In the genomic region with DNA sequence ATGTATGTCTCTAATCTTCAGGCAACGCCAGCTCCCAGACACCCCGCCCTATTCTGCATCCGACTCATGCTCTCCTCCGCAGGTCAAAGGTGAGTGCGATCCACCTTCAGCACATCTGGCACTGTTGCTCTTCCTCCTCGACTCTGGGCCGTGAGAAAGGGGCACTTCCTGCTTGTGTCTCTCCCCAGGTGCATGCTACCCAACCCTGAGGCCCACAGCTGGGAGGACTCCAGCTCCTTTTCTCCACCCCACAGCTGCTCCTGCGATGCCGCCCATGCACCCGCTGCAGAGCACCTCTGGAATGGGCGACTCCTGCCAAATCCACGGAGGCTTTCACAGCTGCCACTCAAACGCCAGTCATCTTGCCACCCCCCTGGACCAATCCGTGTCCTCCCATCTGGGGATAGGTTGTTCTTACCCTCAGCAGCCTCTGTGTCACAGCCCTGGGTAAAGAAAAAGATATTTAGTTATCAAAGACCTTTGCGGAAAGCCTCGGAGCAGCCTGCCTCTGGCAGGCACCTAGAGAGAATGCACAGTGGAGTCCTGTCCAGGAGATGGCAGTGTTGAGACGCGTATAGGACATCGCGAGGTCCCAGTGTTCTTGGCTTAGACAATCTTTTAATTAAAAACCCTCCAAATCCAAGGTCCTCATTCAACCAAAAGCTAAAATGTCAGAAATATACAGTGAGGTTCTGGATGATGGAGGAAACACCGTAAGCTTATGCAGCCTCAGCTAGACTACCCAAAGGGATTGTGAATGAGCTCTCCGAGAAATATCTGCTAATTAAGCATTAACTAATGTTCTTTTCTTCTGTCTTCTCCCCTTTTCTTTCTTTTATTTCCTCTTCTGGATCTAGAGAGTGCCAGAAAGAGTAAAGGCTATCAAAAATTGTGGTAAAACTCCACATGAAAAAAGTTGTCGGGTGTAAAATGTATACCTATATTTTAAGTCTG, we compare ENCODE assay signal across 8 cellular contexts. TPM values are rescaled to one million over a fixed set of nuclear protein-coding genes. Genes with fewer than 3 reads are reported as not detected.
DNase-seq lines count a peak whose midpoint lies in the region; ATAC-seq, FAIRE-seq and TF ChIP-seq lines count a peak whose summit lies in the region.

No MANE protein-coding gene starts in this region.

- H3K27ac ChIP-seq in endothelial cell of umbilical vein (ENCODE audit: insufficient read depth, low read depth, low read length): no peak overlapping the region
- H3K27ac ChIP-seq in naive thymus-derived CD4-positive, alpha-beta T cell (ENCODE audit: low read depth, low read length): no peak overlapping the region

- H4K20me1 ChIP-seq in endothelial cell of umbilical vein (replicated peaks; ENCODE audit: control insufficient read depth, extremely low read depth, insufficient read depth, low read length): no peaks in the 10 kb centered on the region

- dilution Hi-C loops in endothelial cell of umbilical vein (cut with MboI; ENCODE audit: extremely low pct_ligation_motif_present, low sequenced_read_pairs): no loop called here

- H3K4me2 ChIP-seq in endothelial cell of umbilical vein (ENCODE audit: insufficient read depth, low read length): peak overlapping the region; percentile 31

- no peaks in the 10 kb centered on the region for H3K9me3 ChIP-seq in endothelial cell of umbilical vein (replicated peaks; ENCODE audit: control insufficient read depth, insufficient read depth, low read length)
- H3K9me3 ChIP-seq in naive thymus-derived CD4-positive, alpha-beta T cell (ENCODE audit: control insufficient read depth in 2 of 3, low read length in 3 of 3): no peaks in the 10 kb centered on the region

- no peak overlapping the region for H3K4me3 ChIP-seq in endothelial cell of umbilical vein (replicated peaks in 1 of 3; ENCODE audit: insufficient read depth in 1 of 3, low read depth in 1 of 3, low read length in 3 of 3)
- H3K4me3 ChIP-seq in naive thymus-derived CD4-positive, alpha-beta T cell (ENCODE audit: low read length): no peak overlapping the region

- no peaks in the 10 kb centered on the region for H3K9me1 ChIP-seq in endothelial cell of umbilical vein (replicated peaks; ENCODE audit: control insufficient read depth, extremely low read depth, insufficient read depth, low read length)

- TF ChIP-seq CTCF in endothelial cell of umbilical vein (IDR thresholded peaks at IDR 0.05; ENCODE audit: extremely low read depth in 1 of 2, insufficient read depth in 1 of 2, low read depth in 1 of 2, low read length in 2 of 2): peak; percentile 87

- ATAC-seq in GM19467 (IDR thresholded peaks at IDR 0.05; ENCODE audit: unreplicated experiment) (peak; percentile 85), HG03575 (IDR thresholded peaks at IDR 0.05; ENCODE audit: extremely low read depth, insufficient number of reproducible peaks, low FRiP score, unreplicated experiment) (peak; percentile 59)
- peak; percentile 94 for ATAC-seq in naive thymus-derived CD4-positive, alpha-beta T cell

- no peak for TF ChIP-seq POLR2A in endothelial cell of umbilical vein (IDR thresholded peaks at IDR 0.05; ENCODE audit: low read depth, low read length)

- CTCF ChIA-PET in endothelial cell of umbilical vein (lab: Charles Lee): interaction anchor here (0.6 to 6.3 kb wide), 36 partner anchors 7 to 1513 kb away, joined by 3 to 77 read pairs (median 4); no protein-coding TSS in a partner anchor
- CTCF ChIA-PET in naive thymus-derived CD4-positive, alpha-beta T cell (lab: Charles Lee): interaction anchor here (0.5 to 2.7 kb wide), 13 partner anchors 9 to 1715 kb away, joined by 3 to 14 read pairs (median 3); no protein-coding TSS in a partner anchor

- no peak overlapping the region for H3K27ac Mint-ChIP-seq in naive thymus-derived CD4-positive, alpha-beta T cell

- intact Hi-C loops in endothelial cell of umbilical vein (cut with micrococcal nuclease): loop anchor here (1.0 to 10.0 kb wide), 6 partner anchors 97 to 970 kb away; no protein-coding TSS in a partner anchor
- intact Hi-C loops in naive thymus-derived CD4-positive, alpha-beta T cell (cut with micrococcal nuclease): loop anchor here (1.0 to 5.0 kb wide), 8 partner anchors 21 to 1868 kb away; partner anchors contain the start of genes RAB3IP (in 1 of the 2) and YEATS4 (in 1 of the 2)

- peak overlapping the region; percentile 98 for H2AFZ ChIP-seq in endothelial cell of umbilical vein (ENCODE audit: low read depth, low read length)

- H3K4me3 Mint-ChIP-seq in naive thymus-derived CD4-positive, alpha-beta T cell: peak overlapping the region in 1 of 10 donors; percentile 11

- no peaks in the 10 kb centered on the region for H3K9me3 Mint-ChIP-seq in naive thymus-derived CD4-positive, alpha-beta T cell

- peak; percentile 88 for DNase-seq in COLO829 (ENCODE audit: low spot score)
- DNase-seq in NCI-H82 (lab: John Stamatoyannopoulos, UW): peak; percentile 86
- DNase-seq in activated CD8-positive, alpha-beta memory T cell treated with anti-CD3 and anti-CD28 coated beads for 24 hours: peak; percentile 80
- DNase-seq in endothelial cell of umbilical vein (ENCODE audit: low read depth, low spot score): peak; percentile 76
- DNase-seq in naive thymus-derived CD4-positive, alpha-beta T cell: peak; percentile 25 to 64 (median 57)
- DNase-seq in stimulated activated CD8-positive, alpha-beta memory T cell treated with anti-CD3 and anti-CD28 coated beads, Interleukin-7, amount 100 ng/mL, for 4 hours (ENCODE audit: low read depth in 2 of 2): peak; percentile 20 to 31

- H3K27me3 Mint-ChIP-seq in naive thymus-derived CD4-positive, alpha-beta T cell: peaks cover 14 to 35% (median 26%) of the 10 kb centered on the region in 5 donors

- BruUV-seq in endothelial cell of umbilical vein (replicated peaks; lab: Mats Ljungman, UMichigan): no TSS peak

- POLR2A ChIA-PET in endothelial cell of umbilical vein (lab: Charles Lee): interaction anchor here (0.5 kb wide), 1 partner anchor 680 kb away, joined by 3 read pairs; no protein-coding TSS in a partner anchor
- POLR2A ChIA-PET in naive thymus-derived CD4-positive, alpha-beta T cell (lab: Charles Lee): no interaction called here

- no peaks in the 10 kb centered on the region for H3K36me3 ChIP-seq in endothelial cell of umbilical vein (ENCODE audit: control insufficient read depth in 2 of 2, extremely low read depth in 1 of 2, insufficient read depth in 2 of 2, low read length in 2 of 2)
- H3K36me3 ChIP-seq in naive thymus-derived CD4-positive, alpha-beta T cell (ENCODE audit: control insufficient read depth in 2 of 3, insufficient read depth in 3 of 3, low read length in 3 of 3): no peaks in the 10 kb centered on the region

- no peaks in the 10 kb centered on the region for H3K79me2 ChIP-seq in endothelial cell of umbilical vein (ENCODE audit: control insufficient read depth, insufficient read depth, low read length)

- H3K27me3 ChIP-seq in endothelial cell of umbilical vein (ENCODE audit: control insufficient read depth in 2 of 2, insufficient read depth in 2 of 2, low read length in 2 of 2): no peaks in the 10 kb centered on the region
- no peaks in the 10 kb centered on the region for H3K27me3 ChIP-seq in naive thymus-derived CD4-positive, alpha-beta T cell (ENCODE audit: control insufficient read depth in 2 of 2, insufficient read depth in 2 of 2, low read length in 2 of 2)

- peaks cover 0 to 8% (median 4%) of the 10 kb centered on the region in 7 donors for H3K4me1 Mint-ChIP-seq in naive thymus-derived CD4-positive, alpha-beta T cell

- H3K4me1 ChIP-seq in endothelial cell of umbilical vein (ENCODE audit: control insufficient read depth, extremely low read depth, insufficient read depth, low read length): no peaks in the 10 kb centered on the region
- H3K4me1 ChIP-seq in naive thymus-derived CD4-positive, alpha-beta T cell (ENCODE audit: control insufficient read depth in 2 of 2, insufficient read depth in 2 of 2, low read length in 2 of 2): no peaks in the 10 kb centered on the region

- no peaks in the 10 kb centered on the region for H3K36me3 Mint-ChIP-seq in naive thymus-derived CD4-positive, alpha-beta T cell

- peak; percentile 96 for FAIRE-seq in endothelial cell of umbilical vein (lab: Jason Lieb, UNC)

- no peak overlapping the region for H3K9ac ChIP-seq in endothelial cell of umbilical vein (replicated peaks; ENCODE audit: extremely low read depth, insufficient read depth, low read length)

TF ChIP-seq in endothelial cell of umbilical vein, 7 proteins besides CTCF, POLR2A, EP300 and RAD21:
- TF ChIP-seq GATA2 (IDR thresholded peaks at IDR 0.05; ENCODE audit: insufficient read depth, insufficient read length, low read depth, low read length) (no peak), POLR2AphosphoS5 (IDR thresholded peaks at IDR 0.05; ENCODE audit: insufficient read depth, low read depth, low read length) (no peak)
TF ChIP-seq in endothelial cell of umbilical vein: peak in this region for 0.

RNA-seq across cellular contexts. Expression of gene MYRFL, which starts 54.3 kb away (rescaled TPM):
- not detected in 2 replicates for total RNA-seq in endothelial cell of umbilical vein
- not detected in 2 replicates for polyA plus RNA-seq in endothelial cell of umbilical vein
- not detected in 2 replicates for polyA plus RNA-seq in endothelial cell of umbilical vein (2011; cell fraction: cytosol; rRNA removed)
- 0.07 and 0.22 TPM in 2 replicates for polyA plus RNA-seq in endothelial cell of umbilical vein (2011; cell fraction: nucleus; rRNA removed)
- polyA plus RNA-seq in endothelial cell of umbilical vein (2012): 0.09 TPM in 1 of 2 replicates, not detected in the other
- polyA minus RNA-seq in endothelial cell of umbilical vein: 0.42 TPM in 1 of 2 replicates, not detected in the other
- polyA minus RNA-seq in endothelial cell of umbilical vein (2011; cell fraction: cytosol; rRNA and poly(A)+ RNA removed): not detected
- 0.14 and 0.29 TPM in 2 replicates for polyA minus RNA-seq in endothelial cell of umbilical vein (2011; cell fraction: nucleus; rRNA and poly(A)+ RNA removed)
- under 1 TPM in 1 of 5 experiments, not detected in 4; 0.24 TPM for total RNA-seq in naive thymus-derived CD4-positive, alpha-beta T cell
- not detected for polyA plus RNA-seq in naive thymus-derived CD4-positive, alpha-beta T cell

Comparison
In these comparisons a context has a peak if more than half of its experiments do, and no peak if none do; other contexts are left out.
1. DNase-seq: peak in every context shown above with its lines; median percentile 88 in COLO829; 86 in NCI-H82; 80 in activated CD8-positive, alpha-beta memory T cell treated with anti-CD3 and anti-CD28 coated beads for 24 hours; 76 in endothelial cell of umbilical vein; 57 in naive thymus-derived CD4-positive, alpha-beta T cell; 26 in stimulated activated CD8-positive, alpha-beta memory T cell treated with anti-CD3 and anti-CD28 coated beads, Interleukin-7, amount 100 ng/mL, for 4 hours.